15 cellular contexts compared by ENCODE assay signal in genomic region chr6:133609404-133610270, GRCh38.
DNase-seq lines count a peak whose midpoint lies in the region; ATAC-seq and TF ChIP-seq lines count a peak whose summit lies in the region.
"Had no signal": no experiment of that assay in that cellular context is flagged by ENCODE, and none has a peak within 500 bp of the region (broad histone marks: within the 10 kb centered on the region; RNA-seq: fewer than 3 reads in every experiment).

No MANE protein-coding gene starts in this region.

- TF ChIP-seq EP300 in Ishikawa (IDR thresholded peaks at IDR 0.05; ENCODE audit: borderline replicate concordance) (peak; percentile 66; the same call in 1 of the 2 replicates), upper lobe of left lung (IDR thresholded peaks at IDR 0.05) (no peak)

- in situ Hi-C loops in astrocyte of the spinal cord (cut with HindIII; ENCODE audit: low sequenced_read_pairs): no loop called here

- TF ChIP-seq RAD21 in Ishikawa (IDR thresholded peaks at IDR 0.05; ENCODE audit: low read depth): no peak

- no peak for TF ChIP-seq POLR2A in upper lobe of left lung (IDR thresholded peaks at IDR 0.05)

- H3K4me3 ChIP-seq in AG10803 (ENCODE audit: low read length) (no peak overlapping the region), astrocyte of the spinal cord (ENCODE audit: low read depth, low read length) (no peak overlapping the region), upper lobe of left lung (no peak overlapping the region)
- H3K4me3 ChIP-seq: esophagus muscularis mucosa, suprapubic skin had no signal

- TF ChIP-seq CTCF in AG10803 (conservative IDR thresholded peaks at IDR 0.05; ENCODE audit: low read length): no peak
- TF ChIP-seq CTCF in astrocyte of the spinal cord (IDR thresholded peaks at IDR 0.05; ENCODE audit: low read depth, low read length): no peak
- no peak for TF ChIP-seq CTCF in upper lobe of left lung (IDR thresholded peaks at IDR 0.05)

- ATAC-seq in HG02970 (IDR thresholded peaks at IDR 0.05; ENCODE audit: low FRiP score, unreplicated experiment) (no peak), upper lobe of left lung (ENCODE audit: low FRiP score in 2 of 2) (no peak)
- ATAC-seq: Right ventricle myocardium inferior had no signal

- H3K36me3 ChIP-seq in upper lobe of left lung: no peaks in the 10 kb centered on the region
- H3K36me3 ChIP-seq: esophagus muscularis mucosa, suprapubic skin had no signal

- no peak overlapping the region for H3K27ac ChIP-seq in upper lobe of left lung
- H3K27ac ChIP-seq: esophagus muscularis mucosa, suprapubic skin had no signal

- 47 to 67% methylated on average over 2 of the region's 2 CpGs for WGBS in upper lobe of left lung, 2 donors

- DNase-seq in AG10803 (ENCODE audit: low read depth) (peak; percentile 99), astrocyte of the spinal cord (ENCODE audit: low read depth, low spot score) (peak; percentile 99), islet precursor cell (peak; percentile 64), NCI-H1092 treated with DMSO at 0.1 percent for 48 hours (lab: John Stamatoyannopoulos, UW) (no peak), upper lobe of left lung (no peak), iPS-NIHi7 (ENCODE audit: extremely low spot score) (no peak)
- DNase-seq: activated CD4-positive, alpha-beta T cell treated with anti-CD3 and anti-CD28 coated beads, Interleukin-2, amount 50 U/mL, for 1 hour; CD4-positive, CD25-positive, alpha-beta regulatory T cell; NCI-H1694 treated with DMSO at 0.1 percent for 48 hours; stimulated activated CD4-positive, alpha-beta T cell treated with anti-CD3 and anti-CD28 coated beads, Interleukin-1b, Interleukin-23, amount 100 ng/mL, for 48 hours had no signal

- H3K27me3 ChIP-seq in upper lobe of left lung: no peaks in the 10 kb centered on the region
- H3K27me3 ChIP-seq: esophagus muscularis mucosa had no signal

- no peaks in the 10 kb centered on the region for H3K9me3 ChIP-seq in upper lobe of left lung
- H3K9me3 ChIP-seq: esophagus muscularis mucosa, suprapubic skin had no signal

- H3K4me1 ChIP-seq in upper lobe of left lung: no peaks in the 10 kb centered on the region
- H3K4me1 ChIP-seq: suprapubic skin had no signal

TF ChIP-seq in Ishikawa, 13 proteins besides CTCF, POLR2A, EP300 and RAD21:
- TF ChIP-seq CREB1 (IDR thresholded peaks at IDR 0.05; ENCODE audit: low read depth): peak; percentile 32; the same call in 1 of the 2 replicates
- peak; percentile 42; the same call in 1 of the 2 replicates for TF ChIP-seq MAX (IDR thresholded peaks at IDR 0.05)
- TF ChIP-seq TAF1 (IDR thresholded peaks at IDR 0.05; ENCODE audit: low read depth): no peak
- peak; percentile 20; the same call in 1 of the 2 replicates for TF ChIP-seq TCF12 (IDR thresholded peaks at IDR 0.05; ENCODE audit: low read depth)
- TF ChIP-seq USF1 (IDR thresholded peaks at IDR 0.05): 0 out of 2 replicates have a peak, but pooled peaks have one; percentile 21
- no peak for TF ChIP-seq REST (IDR thresholded peaks at IDR 0.05; ENCODE audit: low read depth)
- TF ChIP-seq NFIC (IDR thresholded peaks at IDR 0.05): peak; percentile 29; the same call in 1 of the 2 replicates
- TF ChIP-seq CEBPB (IDR thresholded peaks at IDR 0.05): no peak
- TF ChIP-seq FOXM1 (IDR thresholded peaks at IDR 0.05; ENCODE audit: borderline replicate concordance, low read depth): no peak
- no peak for TF ChIP-seq YY1 (IDR thresholded peaks at IDR 0.05; ENCODE audit: low read depth)
- no peak for TF ChIP-seq TEAD4 (IDR thresholded peaks at IDR 0.05)

Comparison
In these comparisons a context has a peak if more than half of its experiments do, and no peak if none do; other contexts are left out.
1. DNase-seq: peak in AG10803 (single experiment), astrocyte of the spinal cord (single experiment) and islet precursor cell (single experiment); none in NCI-H1092 treated with DMSO at 0.1 percent for 48 hours (single experiment), upper lobe of left lung (0 of 2) and iPS-NIHi7 (single experiment).